Comparison of ENCODE assay signal across 19 cellular contexts in genomic region chr2:23592061-23592685, GRCh38.
A peak's percentile ranks its signal among the peaks of the same experiment; 100 is the strongest.
DNase-seq lines count a peak whose midpoint lies in the region; ATAC-seq and TF ChIP-seq lines count a peak whose summit lies in the region.
"Had no signal": no experiment of that assay in that cellular context is flagged by ENCODE, and none has a peak within 500 bp of the region (broad histone marks: within the 10 kb centered on the region; RNA-seq: fewer than 3 reads in every experiment).

No MANE protein-coding gene starts in this region.

- H3K36me3 ChIP-seq in H7 (replicated peaks; ENCODE audit: control insufficient read depth, insufficient read depth, low read length) (no peaks in the 10 kb centered on the region), esophagus muscularis mucosa (no peaks in the 10 kb centered on the region)
- H3K36me3 ChIP-seq: Peyer's patch had no signal

- ATAC-seq in GM19035 (IDR thresholded peaks at IDR 0.05; ENCODE audit: unreplicated experiment) = no peak
- ATAC-seq: HepG2 had no signal

- peak overlapping the region; percentile 87 to 99 (median 91) for H3K27ac ChIP-seq in esophagus muscularis mucosa (replicated peaks in 1 of 4)

- H3K27ac Mint-ChIP-seq in type B pancreatic cell = peak overlapping the region; percentile 36
- H3K27ac Mint-ChIP-seq: HFFc6 had no signal

- H3K4me1 ChIP-seq in esophagus muscularis mucosa = peaks cover 52 to 99% (median 96%) of the 10 kb centered on the region in 4 donors
- H3K4me1 ChIP-seq: Peyer's patch had no signal

- no peaks in the 10 kb centered on the region for H3K9me3 ChIP-seq in esophagus muscularis mucosa
- H3K9me3 ChIP-seq: Peyer's patch had no signal

- H3K27me3 ChIP-seq in H7 (ENCODE audit: control insufficient read depth, insufficient read depth, low read length) = no peaks in the 10 kb centered on the region
- H3K27me3 ChIP-seq in esophagus muscularis mucosa = no peaks in the 10 kb centered on the region
- H3K27me3 ChIP-seq: Peyer's patch had no signal

- TF ChIP-seq POLR2A in esophagus muscularis mucosa (IDR thresholded peaks at IDR 0.05; ENCODE audit: low read depth) = no peak

- no peak for TF ChIP-seq CTCF in esophagus muscularis mucosa (IDR thresholded peaks at IDR 0.05)
- no peak for TF ChIP-seq CTCF in type B pancreatic cell (conservative IDR thresholded peaks at IDR 0.05)

- H3K4me3 Mint-ChIP-seq in type B pancreatic cell = no peak overlapping the region
- H3K4me3 Mint-ChIP-seq: HFFc6 had no signal

- peaks cover 5% of the 10 kb centered on the region for H3K36me3 Mint-ChIP-seq in type B pancreatic cell
- H3K36me3 Mint-ChIP-seq: CD14-positive monocyte had no signal

- H3K27me3 Mint-ChIP-seq in type B pancreatic cell = no peaks in the 10 kb centered on the region

- peaks cover 69% of the 10 kb centered on the region for H3K4me1 Mint-ChIP-seq in type B pancreatic cell (ENCODE audit: unreplicated experiment)
- H3K4me1 Mint-ChIP-seq: CD14-positive monocyte had no signal

- intact Hi-C loops in esophagus muscularis mucosa (cut with DNase I) = no loop called here
- intact Hi-C loops in posterior vena cava (cut with DNase I) = loop anchor here in 1 of 2 donors (10.0 kb wide), 1 partner anchor 67 kb away; no protein-coding TSS in a partner anchor

- 93% methylated on average over 3 of the region's 9 CpGs for WGBS in esophagus muscularis mucosa

- no peaks in the 10 kb centered on the region for H3K9me3 Mint-ChIP-seq in type B pancreatic cell
- H3K9me3 Mint-ChIP-seq: HFFc6 had no signal

- no peak for TF ChIP-seq EP300 in esophagus muscularis mucosa (IDR thresholded peaks at IDR 0.05)

- DNase-seq in H7 = peak; percentile 28
- DNase-seq in esophagus muscularis mucosa (ENCODE audit: extremely low spot score) = no peak
- peak; percentile 65 for DNase-seq in posterior vena cava (ENCODE audit: low spot score)
- DNase-seq in type B pancreatic cell (ENCODE audit: extremely low spot score, unreplicated experiment) = no peak
- no peak for DNase-seq in NCI-H524 (lab: John Stamatoyannopoulos, UW)
- no peak for DNase-seq in SHP77 (lab: John Stamatoyannopoulos, UW)
- DNase-seq: ACHN; HFFc6; KBM-7; NCI-H1105 treated with DMSO at 0.1 percent for 48 hours; NCI-H1694; NCI-H2081 treated with DMSO at 0.1 percent for 48 hours; NCI-H748 treated with DMSO at 0.1 percent for 48 hours; NK-92 treated with Interleukin-12 subunit alpha and Interleukin-12 subunit beta, amount 100 ng/mL, for 24 hours; SIG-M5 had no signal

- no peak overlapping the region for H3K4me3 ChIP-seq in H7 (ENCODE audit: insufficient read depth, low read depth, low read length)
- H3K4me3 ChIP-seq in esophagus muscularis mucosa = no peak overlapping the region
- H3K4me3 ChIP-seq: Peyer's patch had no signal

Comparison
In these comparisons a context has a peak if more than half of its experiments do, and no peak if none do; other contexts are left out.
1. DNase-seq: peak in H7 (single experiment) and posterior vena cava (single experiment); none in esophagus muscularis mucosa (single experiment), type B pancreatic cell (single experiment), NCI-H524 (0 of 2) and SHP77 (0 of 2).